Comparison of ENCODE assay signal across 1 cellular context in the genomic region with DNA sequence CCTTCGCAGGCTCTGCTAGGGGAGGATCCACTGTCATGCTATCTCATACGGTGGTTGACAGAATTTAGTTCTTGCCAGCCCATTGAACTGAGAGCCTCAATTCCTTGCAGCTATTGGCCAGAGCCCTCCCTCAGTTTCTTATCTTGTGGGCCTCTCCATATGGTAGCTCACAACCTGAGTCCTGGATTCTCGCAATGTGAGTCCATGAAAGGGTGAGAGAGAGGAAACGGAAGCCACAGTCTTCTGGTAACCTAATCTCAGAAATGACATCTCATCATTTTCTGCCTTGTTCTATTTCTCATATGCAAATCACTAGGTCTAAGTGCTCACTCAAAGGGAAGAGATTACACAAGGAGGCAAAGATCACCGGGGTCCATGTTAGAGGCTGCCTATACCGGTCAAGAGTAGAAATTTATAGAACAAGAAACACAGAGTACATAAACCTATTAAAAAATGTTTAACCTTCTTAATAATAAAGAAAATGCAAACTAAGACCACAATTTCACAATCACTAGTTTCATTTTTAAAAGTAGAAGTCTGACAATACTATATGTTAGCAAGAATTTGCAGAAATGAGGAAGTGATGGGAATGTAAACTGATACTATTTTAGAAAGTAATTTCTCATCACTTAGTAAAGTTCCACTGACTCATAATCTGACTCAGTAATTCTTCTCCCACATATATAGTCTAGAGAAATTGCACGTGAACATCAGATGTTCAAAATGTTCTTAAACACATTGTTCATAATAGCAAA.
TF ChIP-seq lines count a peak whose summit lies in the region.

No MANE protein-coding gene starts in this region.

TF ChIP-seq in GM12878, 131 proteins besides CTCF, POLR2A, EP300 and RAD21 (continued from another document):
- TF ChIP-seq, protein P1, sequence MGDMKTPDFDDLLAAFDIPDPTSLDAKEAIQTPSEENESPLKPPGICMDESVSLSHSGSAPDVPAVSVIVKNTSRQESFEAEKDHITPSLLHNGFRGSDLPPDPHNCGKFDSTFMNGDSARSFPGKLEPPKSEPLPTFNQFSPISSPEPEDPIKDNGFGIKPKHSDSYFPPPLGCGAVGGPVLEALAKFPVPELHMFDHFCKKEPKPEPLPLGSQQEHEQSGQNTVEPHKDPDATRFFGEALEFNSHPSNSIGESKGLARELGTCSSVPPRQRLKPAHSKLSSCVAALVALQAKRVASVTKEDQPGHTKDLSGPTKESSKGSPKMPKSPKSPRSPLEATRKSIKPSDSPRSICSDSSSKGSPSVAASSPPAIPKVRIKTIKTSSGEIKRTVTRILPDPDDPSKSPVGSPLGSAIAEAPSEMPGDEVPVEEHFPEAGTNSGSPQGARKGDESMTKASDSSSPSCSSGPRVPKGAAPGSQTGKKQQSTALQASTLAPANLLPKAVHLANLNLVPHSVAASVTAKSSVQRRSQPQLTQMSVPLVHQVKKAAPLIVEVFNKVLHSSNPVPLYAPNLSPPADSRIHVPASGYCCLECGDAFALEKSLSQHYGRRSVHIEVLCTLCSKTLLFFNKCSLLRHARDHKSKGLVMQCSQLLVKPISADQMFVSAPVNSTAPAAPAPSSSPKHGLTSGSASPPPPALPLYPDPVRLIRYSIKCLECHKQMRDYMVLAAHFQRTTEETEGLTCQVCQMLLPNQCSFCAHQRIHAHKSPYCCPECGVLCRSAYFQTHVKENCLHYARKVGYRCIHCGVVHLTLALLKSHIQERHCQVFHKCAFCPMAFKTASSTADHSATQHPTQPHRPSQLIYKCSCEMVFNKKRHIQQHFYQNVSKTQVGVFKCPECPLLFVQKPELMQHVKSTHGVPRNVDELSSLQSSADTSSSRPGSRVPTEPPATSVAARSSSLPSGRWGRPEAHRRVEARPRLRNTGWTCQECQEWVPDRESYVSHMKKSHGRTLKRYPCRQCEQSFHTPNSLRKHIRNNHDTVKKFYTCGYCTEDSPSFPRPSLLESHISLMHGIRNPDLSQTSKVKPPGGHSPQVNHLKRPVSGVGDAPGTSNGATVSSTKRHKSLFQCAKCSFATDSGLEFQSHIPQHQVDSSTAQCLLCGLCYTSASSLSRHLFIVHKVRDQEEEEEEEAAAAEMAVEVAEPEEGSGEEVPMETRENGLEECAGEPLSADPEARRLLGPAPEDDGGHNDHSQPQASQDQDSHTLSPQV (IDR thresholded peaks at IDR 0.05): peak; percentile 80; the same call in 1 of the 2 replicates
- no peak for TF ChIP-seq SMC3 (IDR thresholded peaks at IDR 0.05; ENCODE audit: borderline replicate concordance, low read length)
- TF ChIP-seq JUND (IDR thresholded peaks at IDR 0.05; ENCODE audit: low read depth, low read length): peak; percentile 93
- TF ChIP-seq SP1 (IDR thresholded peaks at IDR 0.05; ENCODE audit: low read depth, low read length): peak; percentile 50
- TF ChIP-seq CBX5 (IDR thresholded peaks at IDR 0.05; ENCODE audit: low read depth): peak; percentile 51; the same call in 1 of the 2 replicates
- TF ChIP-seq IKZF1 (conservative IDR thresholded peaks at IDR 0.05): peak; percentile 62
- peak; percentile 90 for TF ChIP-seq TBL1XR1 (IDR thresholded peaks at IDR 0.05; ENCODE audit: low read depth, low read length)
- peak; percentile 98; the same call in 1 of the 2 replicates for TF ChIP-seq BACH1 (IDR thresholded peaks at IDR 0.05; ENCODE audit: borderline replicate concordance)
- TF ChIP-seq TCF12 (IDR thresholded peaks at IDR 0.05; ENCODE audit: low read depth, low read length): no peak
- TF ChIP-seq, protein P2, sequence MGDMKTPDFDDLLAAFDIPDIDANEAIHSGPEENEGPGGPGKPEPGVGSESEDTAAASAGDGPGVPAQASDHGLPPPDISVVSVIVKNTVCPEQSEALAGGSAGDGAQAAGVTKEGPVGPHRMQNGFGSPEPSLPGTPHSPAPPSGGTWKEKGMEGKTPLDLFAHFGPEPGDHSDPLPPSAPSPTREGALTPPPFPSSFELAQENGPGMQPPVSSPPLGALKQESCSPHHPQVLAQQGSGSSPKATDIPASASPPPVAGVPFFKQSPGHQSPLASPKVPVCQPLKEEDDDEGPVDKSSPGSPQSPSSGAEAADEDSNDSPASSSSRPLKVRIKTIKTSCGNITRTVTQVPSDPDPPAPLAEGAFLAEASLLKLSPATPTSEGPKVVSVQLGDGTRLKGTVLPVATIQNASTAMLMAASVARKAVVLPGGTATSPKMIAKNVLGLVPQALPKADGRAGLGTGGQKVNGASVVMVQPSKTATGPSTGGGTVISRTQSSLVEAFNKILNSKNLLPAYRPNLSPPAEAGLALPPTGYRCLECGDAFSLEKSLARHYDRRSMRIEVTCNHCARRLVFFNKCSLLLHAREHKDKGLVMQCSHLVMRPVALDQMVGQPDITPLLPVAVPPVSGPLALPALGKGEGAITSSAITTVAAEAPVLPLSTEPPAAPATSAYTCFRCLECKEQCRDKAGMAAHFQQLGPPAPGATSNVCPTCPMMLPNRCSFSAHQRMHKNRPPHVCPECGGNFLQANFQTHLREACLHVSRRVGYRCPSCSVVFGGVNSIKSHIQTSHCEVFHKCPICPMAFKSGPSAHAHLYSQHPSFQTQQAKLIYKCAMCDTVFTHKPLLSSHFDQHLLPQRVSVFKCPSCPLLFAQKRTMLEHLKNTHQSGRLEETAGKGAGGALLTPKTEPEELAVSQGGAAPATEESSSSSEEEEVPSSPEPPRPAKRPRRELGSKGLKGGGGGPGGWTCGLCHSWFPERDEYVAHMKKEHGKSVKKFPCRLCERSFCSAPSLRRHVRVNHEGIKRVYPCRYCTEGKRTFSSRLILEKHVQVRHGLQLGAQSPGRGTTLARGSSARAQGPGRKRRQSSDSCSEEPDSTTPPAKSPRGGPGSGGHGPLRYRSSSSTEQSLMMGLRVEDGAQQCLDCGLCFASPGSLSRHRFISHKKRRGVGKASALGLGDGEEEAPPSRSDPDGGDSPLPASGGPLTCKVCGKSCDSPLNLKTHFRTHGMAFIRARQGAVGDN (IDR thresholded peaks at IDR 0.05): peak; percentile 66
- TF ChIP-seq, protein P3, sequence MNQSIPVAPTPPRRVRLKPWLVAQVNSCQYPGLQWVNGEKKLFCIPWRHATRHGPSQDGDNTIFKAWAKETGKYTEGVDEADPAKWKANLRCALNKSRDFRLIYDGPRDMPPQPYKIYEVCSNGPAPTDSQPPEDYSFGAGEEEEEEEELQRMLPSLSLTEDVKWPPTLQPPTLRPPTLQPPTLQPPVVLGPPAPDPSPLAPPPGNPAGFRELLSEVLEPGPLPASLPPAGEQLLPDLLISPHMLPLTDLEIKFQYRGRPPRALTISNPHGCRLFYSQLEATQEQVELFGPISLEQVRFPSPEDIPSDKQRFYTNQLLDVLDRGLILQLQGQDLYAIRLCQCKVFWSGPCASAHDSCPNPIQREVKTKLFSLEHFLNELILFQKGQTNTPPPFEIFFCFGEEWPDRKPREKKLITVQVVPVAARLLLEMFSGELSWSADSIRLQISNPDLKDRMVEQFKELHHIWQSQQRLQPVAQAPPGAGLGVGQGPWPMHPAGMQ (IDR thresholded peaks at IDR 0.05; ENCODE audit: borderline replicate concordance): no peak
TF ChIP-seq in GM12878: peak in this region for 61.
